In genomic region chr12:100974747-100975146, GRCh38 we compare ENCODE assay signal across 23 cellular contexts.
"Had no signal": no experiment of that assay in that cellular context is flagged by ENCODE, and none has a peak within 500 bp of the region (broad histone marks: within the 10 kb centered on the region; RNA-seq: fewer than 3 reads in every experiment).

No MANE protein-coding gene starts in this region.

- H3K9ac ChIP-seq: SK-N-SH had no signal

- H3K36me3 ChIP-seq: SJSA1 had no signal

- DNase-seq: IMR-90, Karpas-422, KG1, MM.1S, NCI-H1092 treated with DMSO at 0.1 percent for 48 hours, NCI-H1436, NCI-H187, NCI-H2081, NCI-H2107, NCI-H2227 treated with DMSO at 0.1 percent for 48 hours, NCI-H510A, NCI-H524 treated with DMSO at 0.1 percent for 48 hours, NCI-H69, NCI-H774, Right ventricle myocardium superior, RPMI8226, SIG-M5, SK-N-SH, SW 1271, T-cell had no signal

- FAIRE-seq: HepG2, RCC 7860 had no signal

- H3K27ac ChIP-seq: SJSA1 had no signal

- H3K4me3 ChIP-seq: SJSA1 had no signal

- H3K4me1 ChIP-seq: SJSA1 had no signal

- H3K4me2 ChIP-seq: SK-N-SH had no signal

- H3K27me3 ChIP-seq: SJSA1 had no signal

- ATAC-seq: HepG2, T-cell had no signal

- H3K9me3 ChIP-seq: SJSA1, SK-N-SH had no signal
